9 cellular contexts compared by ENCODE assay signal in the genomic region with DNA sequence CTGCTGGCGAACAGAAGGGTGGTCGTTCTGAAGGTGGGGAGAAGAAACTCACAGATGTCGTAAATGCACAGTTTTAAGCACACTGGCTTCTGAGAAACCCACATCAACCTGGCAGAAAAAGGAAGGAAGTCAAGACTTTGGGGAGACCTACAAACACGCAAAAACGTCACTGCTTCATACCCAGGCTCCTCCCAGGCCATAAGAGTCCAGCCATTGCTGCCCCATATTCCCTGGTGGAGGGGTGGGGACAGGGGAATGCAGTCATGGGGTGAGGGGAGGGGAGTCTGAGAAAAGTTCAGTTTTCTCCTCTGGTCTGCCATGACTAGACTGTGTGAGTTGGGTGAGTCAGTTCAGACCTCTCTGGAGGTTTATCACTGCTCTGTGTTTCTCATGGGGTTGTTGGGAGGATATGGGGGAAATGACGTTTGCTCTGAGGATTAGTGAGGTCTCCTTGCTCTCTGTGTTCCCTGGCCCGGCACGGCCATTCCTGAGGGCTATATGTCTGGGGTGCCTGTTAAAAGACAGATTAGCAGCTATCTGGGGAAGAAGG.
DNase-seq lines count a peak whose midpoint lies in the region; TF ChIP-seq lines count a peak whose summit lies in the region.
"Had no signal": no experiment of that assay in that cellular context is flagged by ENCODE, and none has a peak within 500 bp of the region (broad histone marks: within the 10 kb centered on the region; RNA-seq: fewer than 3 reads in every experiment).

No MANE protein-coding gene starts in this region.

- peak overlapping the region; percentile 83 for H2AFZ ChIP-seq in ACC112 (ENCODE audit: low read length, unreplicated experiment)

- H3K27me3 ChIP-seq in ACC112 (ENCODE audit: insufficient read depth, low read length), result no peaks in the 10 kb centered on the region
- H3K27me3 ChIP-seq in GM06990 (replicated peaks; ENCODE audit: control insufficient read depth, insufficient read depth, low read length), result no peaks in the 10 kb centered on the region

- peak overlapping the region; percentile 23; the same call in 1 of the 2 replicates for H3K27ac ChIP-seq in ACC112 (ENCODE audit: low read depth, low read length)

- no peaks in the 10 kb centered on the region for H3K79me2 ChIP-seq in ACC112 (ENCODE audit: control insufficient read depth, insufficient read depth, low read length, unreplicated experiment)

- H3K36me3 ChIP-seq in ACC112 (ENCODE audit: insufficient read depth, low read length) (no peaks in the 10 kb centered on the region), GM06990 (ENCODE audit: control insufficient read depth, insufficient read depth, low read length) (no peaks in the 10 kb centered on the region)

- DNase-seq in GM06990 (ENCODE audit: extremely low read depth, insufficient read length) (peak; percentile 6), UCSD-AML1 (lab: John Stamatoyannopoulos, UW; ENCODE audit: unreplicated experiment) (peak; percentile 31), foreskin fibroblast (peak; percentile 35 to 61), cerebellar cortex (ENCODE audit: low spot score) (no peak), NCI-H446 (lab: John Stamatoyannopoulos, UW) (no peak), HuH-7.5 (ENCODE audit: low spot score) (no peak), SKM-1 treated with dmso at 0.1 percent for 144 hours (lab: John Stamatoyannopoulos, UW; ENCODE audit: unreplicated experiment) (no peak)
- DNase-seq: cerebellar nuclear complex had no signal

- H3K4me1 ChIP-seq in ACC112 (ENCODE audit: control insufficient read depth, insufficient read depth, low read length, unreplicated experiment), result peaks cover 8% of the 10 kb centered on the region

- H3K4me3 ChIP-seq in ACC112 (ENCODE audit: low read depth, low read length) (no peak overlapping the region), GM06990 (replicated peaks; ENCODE audit: low read depth, low read length) (no peak overlapping the region), foreskin fibroblast (ENCODE audit: low read depth in 1 of 2, low read length in 2 of 2) (no peak overlapping the region)

- TF ChIP-seq CTCF in GM06990 (IDR thresholded peaks at IDR 0.05; ENCODE audit: insufficient read depth, low read length, poor library complexity, severe bottlenecking) (no peak), foreskin fibroblast (IDR thresholded peaks at IDR 0.05; ENCODE audit: low read depth, low read length) (no peak)

Comparison
In these comparisons a context has a peak if more than half of its experiments do, and no peak if none do; other contexts are left out.
1. DNase-seq: peak in GM06990 (single experiment), UCSD-AML1 (single experiment) and foreskin fibroblast (2 of 2); none in cerebellar cortex (single experiment), NCI-H446 (0 of 2), HuH-7.5 (single experiment) and SKM-1 treated with dmso at 0.1 percent for 144 hours (single experiment).